In the genomic region with DNA sequence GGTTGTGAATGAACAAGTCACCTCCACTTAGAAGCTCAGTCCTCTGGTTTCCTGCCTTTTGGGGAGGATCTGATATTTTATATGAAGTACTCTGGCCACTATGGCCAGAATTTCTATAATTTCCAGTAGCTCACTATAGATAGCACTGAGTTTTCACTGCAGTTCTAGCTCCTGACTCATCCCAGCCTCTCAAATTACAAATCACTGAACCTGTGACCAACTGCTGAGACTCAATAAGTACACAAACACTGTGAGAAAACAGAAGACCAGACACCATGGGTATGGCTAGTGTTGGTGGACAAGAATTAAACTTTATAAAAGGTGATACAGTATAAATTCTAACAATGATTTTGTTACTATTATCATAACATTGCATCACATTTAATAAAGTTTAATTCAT, we compare ENCODE assay signal across 14 cellular contexts. TPM values are rescaled to one million over a fixed set of nuclear protein-coding genes. Genes with fewer than 3 reads are reported as not detected.
A peak's percentile ranks its signal among the peaks of the same experiment; 100 is the strongest.
DNase-seq lines count a peak whose midpoint lies in the region; ATAC-seq, FAIRE-seq and TF ChIP-seq lines count a peak whose summit lies in the region.
"Had no signal": no experiment of that assay in that cellular context is flagged by ENCODE, and none has a peak within 500 bp of the region (broad histone marks: within the 10 kb centered on the region; RNA-seq: fewer than 3 reads in every experiment).

No MANE protein-coding gene starts in this region.

- H3K4me3 ChIP-seq in A549 (no peak overlapping the region), HEK293 (ENCODE audit: low read depth, low read length) (no peak overlapping the region)
- H3K4me3 ChIP-seq: thoracic aorta had no signal

- H3K4me1 ChIP-seq in A549 (peaks cover 27% of the 10 kb centered on the region), HEK293 (ENCODE audit: control insufficient read depth, insufficient read depth, low read length) (no peaks in the 10 kb centered on the region)

- POLR2A ChIA-PET in A549 (lab: Yijun Ruan, JAX) (no interaction called here), HEK293 (lab: Yijun Ruan, JAX) (no interaction called here)

- FAIRE-seq in A549 (lab: Jason Lieb, UNC), result no peak

- H3K36me3 ChIP-seq in HEK293 (ENCODE audit: control insufficient read depth in 2 of 2, insufficient read depth in 1 of 2, low read length in 2 of 2), result peaks cover 0 to 18% of the 10 kb centered on the region in 2 experiments; a peak in 1 of 3 replicates
- H3K36me3 ChIP-seq: thoracic aorta had no signal

- peak; percentile 78 to 85 for ATAC-seq in A549
- ATAC-seq in GM21619 (IDR thresholded peaks at IDR 0.05; ENCODE audit: unreplicated experiment), result no peak

- no peak for TF ChIP-seq RAD21 in A549 (conservative IDR thresholded peaks at IDR 0.05 in 1 of 2, IDR thresholded peaks at IDR 0.05 in 1 of 2)

- H3K27ac ChIP-seq in A549 (peak overlapping the region in 1 of 2 experiments; percentile 29; a peak in 2 of 6 replicates), HEK293 (ENCODE audit: extremely low read depth, low read depth, low read length) (no peak overlapping the region)
- H3K27ac ChIP-seq: thoracic aorta had no signal

- peak overlapping the region; percentile 24 for H3K4me2 ChIP-seq in A549

- no peak for TF ChIP-seq CTCF in A549 (IDR thresholded peaks at IDR 0.05)
- no peak for TF ChIP-seq CTCF in HEK293 (tag by site-specific recombination; IDR thresholded peaks at IDR 0.05)

- TF ChIP-seq EP300 in A549 (IDR thresholded peaks at IDR 0.05), result no peak

- CTCF ChIA-PET in A549 (lab: Yijun Ruan, JAX) (interaction anchor here (0.7 to 0.9 kb wide), 2 partner anchors 176 to 365 kb away, joined by 3 to 4 read pairs; no protein-coding TSS in a partner anchor), HEK293 (lab: Yijun Ruan, JAX) (no interaction called here)

- H3K9me3 ChIP-seq in A549, result no peaks in the 10 kb centered on the region
- H3K9me3 ChIP-seq in HEK293 (ENCODE audit: control insufficient read depth, insufficient read depth, low read depth, low read length), result no peaks in the 10 kb centered on the region
- H3K9me3 ChIP-seq: thoracic aorta had no signal

- DNase-seq in A549 (ENCODE audit: low read depth in 1 of 2, low spot score in 1 of 2), result peak in 1 of 2 experiments; percentile 25
- peak; percentile 78 for DNase-seq in amniotic stem cell (lab: John Stamatoyannopoulos, UW)
- DNase-seq in iris pigment epithelial cell (ENCODE audit: low read depth), result peak; percentile 94
- DNase-seq in activated CD8-positive, alpha-beta memory T cell treated with anti-CD3 and anti-CD28 coated beads for 24 hours, result no peak
- DNase-seq in middle frontal gyrus (ENCODE audit: extremely low spot score, low spot score), result no peak
- DNase-seq in Ammon's horn (ENCODE audit: low spot score), result no peak
- DNase-seq: activated CD4-positive, alpha-beta T cell treated with anti-CD3 and anti-CD28 coated beads for 4 hours; activated naive CD4-positive, alpha-beta T cell treated with Interleukin-2 at 50 U/mL for 16 hours; AML-193; effector memory CD4-positive, alpha-beta T cell; NCI-H187 treated with DMSO at 0.1 percent for 48 hours had no signal

- no peak for TF ChIP-seq POLR2A in A549 (IDR thresholded peaks at IDR 0.05; ENCODE audit: low read length)

TF ChIP-seq in A549, 52 proteins besides CTCF, POLR2A, EP300 and RAD21:
- TF ChIP-seq FOSL2 (IDR thresholded peaks at IDR 0.05) (no peak), FOSL2 (CRISPR knock-in tag; IDR thresholded peaks at IDR 0.05) (peak; percentile 32; the same call in 1 of the 2 replicates), EHF (CRISPR knock-in tag; IDR thresholded peaks at IDR 0.05) (no peak), TP53 (CRISPR knock-in tag; IDR thresholded peaks at IDR 0.05) (no peak)

TF ChIP-seq in HEK293, 187 proteins besides CTCF, POLR2A, EP300 and RAD21:
- peak; percentile 7; the same call in 1 of the 2 replicates for TF ChIP-seq GLIS1 (tag by site-specific recombination; IDR thresholded peaks at IDR 0.05)
- 0 out of 2 replicates have a peak, but pooled peaks have one; percentile 25 for TF ChIP-seq OSR2 (tag by site-specific recombination; IDR thresholded peaks at IDR 0.05)
- no peak for TF ChIP-seq GLI2 (tag by site-specific recombination; IDR thresholded peaks at IDR 0.05; ENCODE audit: borderline replicate concordance, low read depth)
- TF ChIP-seq ZNF660 (tag by site-specific recombination; IDR thresholded peaks at IDR 0.05), result no peak
- TF ChIP-seq ZNF416 (tag by site-specific recombination; IDR thresholded peaks at IDR 0.05), result no peak
- no peak for TF ChIP-seq ZNF549 (tag by site-specific recombination; IDR thresholded peaks at IDR 0.05)
- TF ChIP-seq ZNF202 (tag by site-specific recombination; IDR thresholded peaks at IDR 0.05; ENCODE audit: borderline replicate concordance), result no peak

RNA-seq across cellular contexts. Expression of gene UCP3, which starts 47.1 kb away (rescaled TPM):
- polyA plus RNA-seq in A549 (2011; rRNA removed) (1.3 and 1.6 TPM in 2 replicates), A549 (2017; fragmentation: RNase III; extraction: RNeasy Plus Mini Kit Qiagen cat#74134 plus additional on column Dnase treatment) (1.5 to 1.8 TPM (median 1.7 TPM) in 3 replicates)
- 1.6 and 2.0 TPM in 2 replicates for polyA plus RNA-seq in A549 (2012; cell fraction: cytosol; rRNA removed)
- 22.1 and 27.2 TPM in 2 replicates for polyA plus RNA-seq in A549 (2012; cell fraction: nucleus; rRNA removed)
- 1.9 and 2.8 TPM in 2 replicates for polyA minus RNA-seq in A549 (2011; rRNA and poly(A)+ RNA removed)

Comparison
In these comparisons a context has a peak if more than half of its experiments do, and no peak if none do; other contexts are left out.
1. DNase-seq: peak in amniotic stem cell (single experiment) and iris pigment epithelial cell (single experiment); none in activated CD8-positive, alpha-beta memory T cell treated with anti-CD3 and anti-CD28 coated beads for 24 hours (single experiment), middle frontal gyrus (single experiment) and Ammon's horn (single experiment).